In genomic region chr6:26033942-26034354, GRCh38 we compare ENCODE assay signal across 8 cellular contexts. TPM values are rescaled to one million over a fixed set of nuclear protein-coding genes. Genes with fewer than 3 reads are reported as not detected.
DNase-seq lines count a peak whose midpoint lies in the region; ATAC-seq, FAIRE-seq and TF ChIP-seq lines count a peak whose summit lies in the region.

No MANE protein-coding gene starts in this region.

- H3K4me3 ChIP-seq in astrocyte (ENCODE audit: insufficient read depth, low read depth, low read length) = peak overlapping the region; percentile 72
- H3K4me3 ChIP-seq in kidney (ENCODE audit: low read length in 2 of 2) = peak overlapping the region; percentile 80 to 82

- H3K4me1 Mint-ChIP-seq in astrocyte (ENCODE audit: low read depth, unreplicated experiment) = peaks cover 25% of the 10 kb centered on the region
- H3K4me1 Mint-ChIP-seq in stimulated activated memory B cell treated with anti-CD40 and anti-IgM and Interleukin-4, amounts not matched to agents 10 μg/mL and 1 μg/mL and 100 μg/mL, for 72 hours = peaks cover 31% of the 10 kb centered on the region

- no peaks in the 10 kb centered on the region for H3K27me3 ChIP-seq in astrocyte (ENCODE audit: insufficient read depth, low read length)

- H3K36me3 Mint-ChIP-seq in astrocyte (ENCODE audit: low read depth, unreplicated experiment) = no peaks in the 10 kb centered on the region
- H3K36me3 Mint-ChIP-seq in stimulated activated memory B cell treated with anti-CD40 and anti-IgM and Interleukin-4, amounts not matched to agents 10 μg/mL and 1 μg/mL and 100 μg/mL, for 72 hours = no peaks in the 10 kb centered on the region

- H3K79me2 ChIP-seq in astrocyte (ENCODE audit: insufficient read depth, low read length) = no peaks in the 10 kb centered on the region

- no peaks in the 10 kb centered on the region for H3K27me3 Mint-ChIP-seq in astrocyte (ENCODE audit: low read depth, unreplicated experiment)
- no peaks in the 10 kb centered on the region for H3K27me3 Mint-ChIP-seq in stimulated activated memory B cell treated with anti-CD40 and anti-IgM and Interleukin-4, amounts not matched to agents 10 μg/mL and 1 μg/mL and 100 μg/mL, for 72 hours

- H3K9me3 ChIP-seq in astrocyte (ENCODE audit: insufficient read depth, low read depth, low read length) (no peaks in the 10 kb centered on the region), kidney (ENCODE audit: control insufficient read depth in 1 of 2, low read length in 2 of 2) (no peaks in the 10 kb centered on the region)

- H3K9me3 Mint-ChIP-seq in astrocyte (ENCODE audit: unreplicated experiment) = no peaks in the 10 kb centered on the region
- H3K9me3 Mint-ChIP-seq in stimulated activated memory B cell treated with anti-CD40 and anti-IgM and Interleukin-4, amounts not matched to agents 10 μg/mL and 1 μg/mL and 100 μg/mL, for 72 hours = peaks cover 3% of the 10 kb centered on the region

- peak; percentile 20 for DNase-seq in activated naive CD4-positive, alpha-beta T cell treated with Interleukin-2 at 50 U/mL for 16 hours
- DNase-seq in activated naive CD4-positive, alpha-beta T cell (lab: John Stamatoyannopoulos, UW) = no peak
- DNase-seq in astrocyte (ENCODE audit: low read depth) = no peak
- DNase-seq in kidney = peak; percentile 82
- DNase-seq in T1000 (lab: John Stamatoyannopoulos, UW) = no peak
- DNase-seq in DMS79 (lab: John Stamatoyannopoulos, UW) = no peak
- DNase-seq in NCI-H524 treated with DMSO at 0.1 percent for 48 hours (lab: John Stamatoyannopoulos, UW) = no peak

- peak overlapping the region; percentile 86 for H3K9ac ChIP-seq in astrocyte (ENCODE audit: low read length)
- no peak overlapping the region for H3K9ac ChIP-seq in kidney (ENCODE audit: low read length in 2 of 2)

- peak overlapping the region; percentile 27 for H2AFZ ChIP-seq in astrocyte (ENCODE audit: low read depth, low read length)

- no peaks in the 10 kb centered on the region for H4K20me1 ChIP-seq in astrocyte (ENCODE audit: insufficient read depth, low read length)

- H3K4me1 ChIP-seq in astrocyte (ENCODE audit: insufficient read depth, low read length) (peaks cover 18% of the 10 kb centered on the region), kidney (ENCODE audit: control insufficient read depth in 1 of 2, insufficient read depth in 1 of 2, low read depth in 1 of 2, low read length in 2 of 2) (peaks cover 5 to 9% of the 10 kb centered on the region in 2 donors)

- no peaks in the 10 kb centered on the region for H3K36me3 ChIP-seq in astrocyte (ENCODE audit: insufficient read depth, low read length)
- H3K36me3 ChIP-seq in kidney (ENCODE audit: control insufficient read depth in 1 of 2, insufficient read depth in 2 of 2, low read length in 2 of 2) = no peaks in the 10 kb centered on the region

- H3K27ac ChIP-seq in astrocyte (ENCODE audit: low read depth, low read length) (peak overlapping the region; percentile 86), kidney (ENCODE audit: low read depth in 2 of 2, low read length in 2 of 2) (peak overlapping the region; percentile 93 to 97)

- FAIRE-seq in astrocyte (lab: Jason Lieb, UNC) = no peak
- no peak for FAIRE-seq in kidney (lab: Jason Lieb, UNC)

- H3K27ac Mint-ChIP-seq in astrocyte (ENCODE audit: unreplicated experiment) = peak overlapping the region; percentile 99
- H3K27ac Mint-ChIP-seq in stimulated activated memory B cell treated with anti-CD40 and anti-IgM and Interleukin-4, amounts not matched to agents 10 μg/mL and 1 μg/mL and 100 μg/mL, for 72 hours = peak overlapping the region; percentile 96

- ATAC-seq in stimulated activated memory B cell treated with anti-CD40 and anti-IgM and Interleukin-4, amounts not matched to agents 10 μg/mL and 1 μg/mL and 100 μg/mL, for 72 hours = no peak

- peak overlapping the region; percentile 88 for H3K4me2 ChIP-seq in astrocyte (ENCODE audit: low read length)

- TF ChIP-seq CTCF in astrocyte (IDR thresholded peaks at IDR 0.05; ENCODE audit: insufficient read depth, low read depth, low read length) (no peak), kidney (IDR thresholded peaks at IDR 0.05; ENCODE audit: borderline replicate concordance, extremely low read depth, insufficient read depth) (no peak)

- H3K4me3 Mint-ChIP-seq in astrocyte (ENCODE audit: unreplicated experiment) = peak overlapping the region; percentile 89
- H3K4me3 Mint-ChIP-seq in stimulated activated memory B cell treated with anti-CD40 and anti-IgM and Interleukin-4, amounts not matched to agents 10 μg/mL and 1 μg/mL and 100 μg/mL, for 72 hours = peak overlapping the region; percentile 87

- intact Hi-C loops in kidney (cut with DNase I) = no loop called here

RNA-seq across cellular contexts. Expression of gene HFE, which starts 53.3 kb away (rescaled TPM):
- 5.7 and 7.7 TPM in 2 replicates for total RNA-seq in astrocyte
- 10.6 TPM for total RNA-seq in kidney
- 6.3 TPM for polyA plus RNA-seq in kidney (ENCODE audit: insufficient read depth, low read depth, low replicate concordance)

Comparison
In these comparisons a context has a peak if more than half of its experiments do, and no peak if none do; other contexts are left out.
1. DNase-seq: peak in activated naive CD4-positive, alpha-beta T cell treated with Interleukin-2 at 50 U/mL for 16 hours (single experiment) and kidney (single experiment); none in activated naive CD4-positive, alpha-beta T cell (0 of 4), astrocyte (single experiment), T1000 (single experiment), DMS79 (single experiment) and NCI-H524 treated with DMSO at 0.1 percent for 48 hours (single experiment).